Comparison of ENCODE assay signal across 8 cellular contexts in genomic region chr16:72241930-72242329, GRCh38.
DNase-seq lines count a peak whose midpoint lies in the region; ATAC-seq and FAIRE-seq lines count a peak whose summit lies in the region.

No MANE protein-coding gene starts in this region.

- intact Hi-C loops in head of caudate nucleus (cut with DNase I): no loop called here

- DNase-seq in NCI-H82 (lab: John Stamatoyannopoulos, UW): peak; percentile 57
- no peak for DNase-seq in NCI-H82 treated with DMSO at 0.1 percent for 48 hours (lab: John Stamatoyannopoulos, UW; ENCODE audit: unreplicated experiment)
- DNase-seq in LHCN-M2 (ENCODE audit: low read depth): peak; percentile 59
- DNase-seq in head of caudate nucleus: peak in 39 of 42 donors; percentile 9 to 79 (median 53)
- peak; percentile 76 for DNase-seq in retina
- DNase-seq in GF-D8 (lab: John Stamatoyannopoulos, UW): no peak

- FAIRE-seq in TTC549 (lab: Jason Lieb, UNC): peak; percentile 46

- ATAC-seq in HG03139 (IDR thresholded peaks at IDR 0.05; ENCODE audit: unreplicated experiment): no peak

Comparison
In these comparisons a context has a peak if more than half of its experiments do, and no peak if none do; other contexts are left out.
1. DNase-seq: peak in NCI-H82 (single experiment), LHCN-M2 (single experiment), head of caudate nucleus (39 of 42) and retina (single experiment); none in NCI-H82 treated with DMSO at 0.1 percent for 48 hours (single experiment) and GF-D8 (single experiment).